24 cellular contexts compared by ENCODE assay signal in the genomic region with DNA sequence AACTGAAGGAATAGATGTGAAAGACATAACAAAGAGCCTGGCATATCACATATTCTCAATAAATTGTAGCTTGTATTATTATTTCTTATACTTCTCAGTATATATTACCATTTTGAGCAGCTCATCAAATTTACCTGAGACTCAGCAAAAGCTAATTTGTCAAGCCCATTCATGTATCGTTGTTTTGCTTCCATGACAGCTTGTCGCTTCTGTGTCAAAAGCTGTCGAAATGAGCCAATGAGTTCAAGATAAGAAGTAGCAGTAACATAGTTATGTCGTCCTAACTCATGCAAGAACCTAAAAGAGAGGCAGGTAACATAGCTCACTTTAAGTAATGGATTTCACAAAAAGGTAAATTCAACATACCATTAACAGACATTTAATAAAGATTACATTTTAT.
"Had no signal": no experiment of that assay in that cellular context is flagged by ENCODE, and none has a peak within 500 bp of the region (broad histone marks: within the 10 kb centered on the region; RNA-seq: fewer than 3 reads in every experiment).

No MANE protein-coding gene starts in this region.

- H3K27ac ChIP-seq: stomach, suprapubic skin, testis, thoracic aorta, thyroid gland, tibial artery, tibial nerve, transverse colon, upper lobe of left lung, upper lobe of right lung, uterus, vagina had no signal

- H3K4me3 ChIP-seq: stomach, suprapubic skin, testis, thoracic aorta, thyroid gland, tibial artery, tibial nerve, transverse colon, upper lobe of left lung, upper lobe of right lung, uterus, vagina had no signal

- H3K36me3 ChIP-seq: stomach, suprapubic skin, thoracic aorta, thyroid gland, tibial artery, tibial nerve, transverse colon, upper lobe of left lung, upper lobe of right lung, uterus, vagina had no signal

- H3K9me3 ChIP-seq: stomach, suprapubic skin, testis, thoracic aorta, thyroid gland, tibial artery, tibial nerve, transverse colon, upper lobe of left lung, upper lobe of right lung, uterus, vagina had no signal

- DNase-seq: stimulated activated CD4-positive, alpha-beta T cell treated with anti-CD3 and anti-CD28 coated beads, Interleukin-2, amount 100 ng/mL, for 48 hours; stimulated activated CD4-positive, alpha-beta T cell treated with anti-CD3 and anti-CD28 coated beads, Interleukin-4, amount 100 ng/mL, for 1 hour; stimulated activated CD4-positive, alpha-beta T cell treated with anti-CD3 and anti-CD28 coated beads, Interleukin-4, amount 100 ng/mL, for 24 hours; stimulated activated CD4-positive, alpha-beta T cell treated with anti-CD3 and anti-CD28 coated beads, Interleukin-4, amount 100 ng/mL, for 4 hours; stimulated activated CD8-positive, alpha-beta memory T cell treated with anti-CD3 and anti-CD28 coated beads, Interleukin-4, amount 100 ng/mL, for 48 hours; stimulated activated naive B cell treated with anti-CD40 and anti-IgM and Interleukin-4, amounts not matched to agents 10 μg/mL and 1 μg/mL and 100 μg/mL, for 72 hours; stimulated activated naive CD4-positive, alpha-beta T cell; stimulated activated naive CD4-positive, alpha-beta T cell treated with Interleukin-2 at 50 U/mL for 16 hours; stimulated activated naive CD8-positive, alpha-beta T cell treated with anti-CD3 and anti-CD28 coated beads, Interleukin-15, amount 100 ng/mL, for 72 hours; stimulated activated naive CD8-positive, alpha-beta T cell treated with anti-CD3 and anti-CD28 coated beads, Interleukin-15, Interleukin-2, amounts not matched to agents 100 U/mL and 50 U/mL, for 24 hours; stomach; substantia nigra; testis; thyroid gland; tibial artery; transverse colon; trophoblast cell; upper lobe of left lung; upper lobe of right lung; uterus had no signal

- H3K27me3 ChIP-seq: stomach, suprapubic skin, testis, thyroid gland, tibial artery, tibial nerve, transverse colon, upper lobe of left lung, upper lobe of right lung, uterus, vagina had no signal
